Comparison of ENCODE assay signal across 12 cellular contexts in the genomic region with DNA sequence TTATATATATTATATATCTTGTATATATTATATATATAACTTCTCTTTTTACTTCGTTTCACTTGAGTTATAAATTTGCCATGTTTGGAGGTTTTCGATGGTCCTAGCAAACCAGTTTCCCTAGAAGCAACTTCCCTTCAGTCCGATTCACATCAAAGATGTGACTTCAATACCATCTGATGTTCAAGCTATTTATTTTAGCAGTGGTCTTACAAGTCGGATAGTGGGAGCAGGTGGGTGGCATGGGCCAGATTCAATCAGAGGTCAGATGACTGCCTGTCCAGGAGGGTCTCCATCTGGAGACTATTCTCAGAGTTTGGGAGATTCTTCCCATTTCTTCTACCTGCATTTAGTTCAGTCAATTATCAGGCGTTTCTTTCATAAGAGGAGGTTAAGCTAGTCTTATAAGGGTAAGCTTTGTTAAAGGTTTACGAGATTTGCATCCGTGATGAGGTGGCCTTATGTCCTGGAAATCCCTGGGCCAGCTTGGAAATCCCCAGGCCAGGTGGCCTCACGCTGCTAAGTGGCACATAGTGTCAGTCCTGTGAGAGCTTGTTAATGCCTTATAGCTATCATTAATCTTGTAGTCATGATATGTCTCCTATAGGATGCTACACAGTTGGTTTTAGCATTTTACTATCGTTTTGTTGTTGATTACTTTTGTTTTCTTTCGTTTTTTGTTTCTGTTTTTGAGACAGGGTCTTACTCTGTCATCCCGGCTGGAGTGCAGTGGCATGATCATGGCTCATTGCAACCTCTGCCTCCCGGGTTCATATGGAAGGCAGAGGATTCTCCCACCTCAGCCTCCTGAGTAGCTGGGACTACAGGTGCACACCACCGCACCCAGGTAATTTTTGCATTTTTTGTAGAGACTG.
DNase-seq lines count a peak whose midpoint lies in the region; ATAC-seq and TF ChIP-seq lines count a peak whose summit lies in the region.
"Had no signal": no experiment of that assay in that cellular context is flagged by ENCODE, and none has a peak within 500 bp of the region (broad histone marks: within the 10 kb centered on the region; RNA-seq: fewer than 3 reads in every experiment).

No MANE protein-coding gene starts in this region.

- POLR2A ChIA-PET in OCI-LY7 (lab: Charles Lee): interaction anchor here (0.6 to 1.4 kb wide), 7 partner anchors 8 to 1632 kb away, joined by 3 to 4 read pairs (median 3); no protein-coding TSS in a partner anchor

- peak; percentile 88 for ATAC-seq in HG02870 (IDR thresholded peaks at IDR 0.05; ENCODE audit: unreplicated experiment)

- CTCF ChIA-PET in OCI-LY7 (lab: Charles Lee; ENCODE audit: unreplicated experiment): no interaction called here

- H3K4me2 ChIP-seq in OCI-LY7 (ENCODE audit: low read length): peak overlapping the region; percentile 22; the same call in 1 of the 2 replicates

- intact Hi-C loops in OCI-LY7 (cut with micrococcal nuclease; ENCODE audit: unreplicated experiment): no loop called here

- H3K4me1 ChIP-seq in OCI-LY7 (ENCODE audit: insufficient read depth, low read length, poor library complexity, severe bottlenecking): peaks cover 8% of the 10 kb centered on the region

- peaks cover 4% of the 10 kb centered on the region; the same call in 1 of the 2 replicates for H3K79me2 ChIP-seq in OCI-LY7 (ENCODE audit: insufficient read depth, low read depth, low read length)

- H3K9me3 ChIP-seq in OCI-LY7 (ENCODE audit: low read length): peaks cover 15% of the 10 kb centered on the region

- no peak overlapping the region for H2AFZ ChIP-seq in OCI-LY7 (ENCODE audit: low read length)

- TF ChIP-seq POLR2A in GM19193 (IDR thresholded peaks at IDR 0.05; ENCODE audit: extremely low read depth, insufficient read depth, insufficient read length): peak; percentile 37

- TF ChIP-seq CTCF in OCI-LY7 (conservative IDR thresholded peaks at IDR 0.05; ENCODE audit: low read length): no peak

- no peak overlapping the region for H3K27ac ChIP-seq in OCI-LY7 (ENCODE audit: low read depth, low read length, poor library complexity, severe bottlenecking)
- H3K27ac ChIP-seq: C4-2B had no signal

- DNase-seq in Daoy (ENCODE audit: low read depth) (peak; percentile 12), OCI-LY7 (ENCODE audit: low spot score) (no peak), GM19238 (ENCODE audit: insufficient read length, low spot score) (no peak), HPDE6-E6E7 (ENCODE audit: extremely low spot score) (no peak), superior temporal gyrus (ENCODE audit: extremely low spot score) (no peak), NCI-H2227 treated with DMSO at 0.1 percent for 48 hours (lab: John Stamatoyannopoulos, UW) (no peak)
- DNase-seq: activated T-cell treated with anti-CD3 and anti-CD28 coated beads, Interleukin-2, amount 50 U/mL, for 72 hours; NCI-H1436 treated with DMSO at 0.1 percent for 48 hours; nucleus accumbens had no signal

- H3K36me3 ChIP-seq in OCI-LY7 (ENCODE audit: insufficient read depth, low read length): peaks cover 76% of the 10 kb centered on the region

- H3K9me2 ChIP-seq in OCI-LY7 (ENCODE audit: insufficient read depth, low read length): no peaks in the 10 kb centered on the region

- no peak overlapping the region for H3K4me3 ChIP-seq in OCI-LY7 (ENCODE audit: low read depth, low read length, poor library complexity, severe bottlenecking)

- no TSS peak for BruUV-seq in OCI-LY7 (replicated peaks; lab: Mats Ljungman, UMichigan)

- H4K20me1 ChIP-seq in OCI-LY7 (ENCODE audit: insufficient read depth, low read length): no peaks in the 10 kb centered on the region
